22 cellular contexts compared by ENCODE assay signal in genomic region chr20:37238426-37238825, GRCh38. TPM values are rescaled to one million over a fixed set of nuclear protein-coding genes. Genes with fewer than 3 reads are reported as not detected.
"Had no signal": no experiment of that assay in that cellular context is flagged by ENCODE, and none has a peak within 500 bp of the region (broad histone marks: within the 10 kb centered on the region; RNA-seq: fewer than 3 reads in every experiment).

No MANE protein-coding gene starts in this region.

- H3K27ac ChIP-seq: coronary artery, foreskin keratinocyte, lower lobe of right lung had no signal

- H3K4me1 ChIP-seq: foreskin keratinocyte, lower lobe of right lung, testis had no signal

- H3K9me3 ChIP-seq: lower lobe of right lung, testis had no signal

- DNase-seq: activated CD4-positive, alpha-beta T cell treated with anti-CD3 and anti-CD28 coated beads for 48 hours; activated CD8-positive, alpha-beta memory T cell treated with anti-CD3 and anti-CD28 coated beads, Interleukin-2, amount 50 U/mL, for 4 hours; activated CD8-positive, alpha-beta T cell treated with anti-CD3 and anti-CD28 coated beads, Interleukin-2, amount 10 ng/mL, durations not matched to agents 7 days and 5 days; activated effector memory CD4-positive, alpha-beta T cell treated with anti-CD3 and anti-CD28 coated beads, Interleukin-2, amount 50 U/mL, for 16 hours; activated T-cell treated with anti-CD3 and anti-CD28 coated beads, Interleukin-2, amount 50 U/mL, for 48 hours; amniotic stem cell; central memory CD4-positive, alpha-beta T cell; effector CD4-positive, alpha-beta T cell; foreskin keratinocyte; immature natural killer cell; left cardiac atrium; lower lobe of right lung; midbrain; naive B cell; posterior cingulate gyrus; testis had no signal

- H3K27ac Mint-ChIP-seq: T-helper 1 cell treated with Interleukin-12 subunit alpha and Interleukin-12 subunit beta and Interleukin-4 antibody, amounts not matched to agents 30 μg/mL and 1 μg/mL, for 36 hours had no signal

- H3K4me3 Mint-ChIP-seq: activated CD8-positive, alpha-beta T cell treated with anti-CD3 and anti-CD28 coated beads, Interleukin-2, amount 10 ng/mL, durations not matched to agents 7 days and 5 days; activated naive CD8-positive, alpha-beta T cell; immature natural killer cell; stimulated activated naive CD8-positive, alpha-beta T cell treated with anti-CD3 and anti-CD28 coated beads, Interleukin-15, Interleukin-2, amounts not matched to agents 100 ng/mL and 50 ng/mL, for 24 hours; T-helper 1 cell treated with Interleukin-12 subunit alpha and Interleukin-12 subunit beta and Interleukin-4 antibody, amounts not matched to agents 30 μg/mL and 1 μg/mL, for 36 hours had no signal

- H3K27me3 ChIP-seq: foreskin keratinocyte, testis had no signal

- H3K4me3 ChIP-seq: coronary artery, lower lobe of right lung, testis had no signal

- H3K27me3 Mint-ChIP-seq: activated naive CD8-positive, alpha-beta T cell; naive B cell; stimulated activated naive CD8-positive, alpha-beta T cell treated with anti-CD3 and anti-CD28 coated beads, Interleukin-15, Interleukin-2, amounts not matched to agents 100 ng/mL and 50 ng/mL, for 24 hours had no signal

- H3K9me3 Mint-ChIP-seq: immature natural killer cell; naive B cell; stimulated activated naive CD8-positive, alpha-beta T cell treated with anti-CD3 and anti-CD28 coated beads, Interleukin-15, Interleukin-2, amounts not matched to agents 100 ng/mL and 50 ng/mL, for 24 hours; T-helper 1 cell treated with Interleukin-12 subunit alpha and Interleukin-12 subunit beta and Interleukin-4 antibody, amounts not matched to agents 30 μg/mL and 1 μg/mL, for 36 hours had no signal

- FAIRE-seq: endothelial cell of umbilical vein had no signal

- H3K4me1 Mint-ChIP-seq: immature natural killer cell, naive B cell had no signal

RNA-seq across cellular contexts. Expression of gene GHRH, which starts 23.2 kb away (rescaled TPM):
- total RNA-seq: activated CD8-positive, alpha-beta T cell treated with anti-CD3 and anti-CD28 coated beads, Interleukin-2, amount 10 ng/mL, durations not matched to agents 7 days and 5 days; endothelial cell of umbilical vein; foreskin keratinocyte; lower lobe of right lung; testis; urinary bladder had no signal
- polyA plus RNA-seq: endothelial cell of umbilical vein, foreskin keratinocyte, immature natural killer cell, urinary bladder had no signal
